ENCODE assay signal across 9 cellular contexts in the genomic region with DNA sequence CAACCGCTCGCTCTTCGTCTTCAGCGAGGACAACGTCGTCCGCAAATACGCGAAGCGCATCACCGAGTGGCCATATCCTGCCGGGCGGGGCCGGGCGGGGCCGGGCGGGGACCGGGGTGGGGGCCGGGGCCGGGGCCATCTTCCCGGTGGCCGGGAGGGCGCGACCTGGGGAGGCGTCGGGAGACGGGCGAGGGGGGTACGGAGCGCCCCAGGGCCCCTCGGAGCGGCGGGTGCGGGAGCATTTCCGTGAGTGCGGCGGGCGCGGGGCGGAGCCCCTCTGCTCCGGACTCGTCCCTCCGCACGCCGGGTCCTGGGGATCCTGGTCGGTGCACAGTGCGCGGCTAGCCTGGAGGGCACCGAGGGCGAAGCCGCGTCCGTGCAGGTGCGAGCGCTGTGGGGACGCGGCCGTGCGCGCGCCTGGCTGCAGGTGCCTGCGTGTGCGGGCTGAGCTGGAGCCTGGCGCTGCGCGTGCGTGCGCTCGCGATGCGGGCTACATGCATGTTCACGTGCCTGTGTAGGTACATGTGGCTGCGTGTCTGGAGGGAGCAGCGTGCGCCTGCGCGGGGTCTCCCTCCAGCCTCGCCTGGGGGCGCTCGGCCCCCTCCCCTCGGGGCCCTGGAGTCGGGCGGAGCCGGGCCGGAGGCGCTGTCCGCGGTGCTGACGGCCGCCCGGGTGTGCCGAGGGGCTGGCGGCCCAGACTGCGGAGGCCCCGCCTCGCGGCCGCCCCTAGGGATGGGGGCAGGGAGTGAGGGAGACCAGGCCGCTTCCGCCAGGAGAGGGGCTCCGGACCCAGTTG. TPM values are rescaled to one million over a fixed set of nuclear protein-coding genes. Genes with fewer than 3 reads are reported as not detected.
DNase-seq lines count a peak whose midpoint lies in the region; ATAC-seq and TF ChIP-seq lines count a peak whose summit lies in the region.
"Had no signal": no experiment of that assay in that cellular context is flagged by ENCODE, and none has a peak within 500 bp of the region (broad histone marks: within the 10 kb centered on the region; RNA-seq: fewer than 3 reads in every experiment).

No MANE protein-coding gene starts in this region.

- DNase-seq in stimulated activated CD4-positive, alpha-beta T cell treated with anti-CD3 and anti-CD28 coated beads, Interleukin-12 subunit alpha, Interleukin-12 subunit beta, amount 100 ng/mL, for 4 hours = peak; percentile 22
- no peak for DNase-seq in stimulated activated CD4-positive, alpha-beta T cell treated with anti-CD3 and anti-CD28 coated beads, Interleukin-4, amount 100 ng/mL, for 24 hours
- DNase-seq in left ventricle myocardium superior = peak; percentile 52
- no peak for DNase-seq in spleen
- no peak for DNase-seq in OCI-M1 (lab: John Stamatoyannopoulos, UW)
- no peak for DNase-seq in hippocampal formation (lab: John Stamatoyannopoulos, UW)
- no peak for DNase-seq in HT-29 (ENCODE audit: low spot score)

- peaks cover 23% of the 10 kb centered on the region for H3K27me3 Mint-ChIP-seq in activated T-helper 17 cell treated with anti-CD3 and anti-CD28 coated beads, Interleukin-2, amount 50 U/mL, for 72 hours

- peaks cover 3% of the 10 kb centered on the region for H3K4me1 Mint-ChIP-seq in activated T-helper 17 cell treated with anti-CD3 and anti-CD28 coated beads, Interleukin-2, amount 50 U/mL, for 72 hours

- peak; percentile 25 for ATAC-seq in activated T-helper 17 cell treated with anti-CD3 and anti-CD28 coated beads, Interleukin-2, amount 50 U/mL, for 72 hours (replicated peaks)
- peak; percentile 83 for ATAC-seq in left ventricle myocardium superior

- peaks cover 0 to 4% (median 0%) of the 10 kb centered on the region in 8 donors for H3K9me3 ChIP-seq in spleen

- no peak for TF ChIP-seq POLR2A in spleen (IDR thresholded peaks at IDR 0.05)

- no peak overlapping the region for H3K27ac Mint-ChIP-seq in activated T-helper 17 cell treated with anti-CD3 and anti-CD28 coated beads, Interleukin-2, amount 50 U/mL, for 72 hours

- H3K36me3 Mint-ChIP-seq in activated T-helper 17 cell treated with anti-CD3 and anti-CD28 coated beads, Interleukin-2, amount 50 U/mL, for 72 hours (ENCODE audit: low read depth) = peaks cover 5% of the 10 kb centered on the region

- no peak overlapping the region for H3K27ac ChIP-seq in spleen
- H3K27ac ChIP-seq: skin epidermis had no signal

- no peak overlapping the region for H3K4me3 Mint-ChIP-seq in activated T-helper 17 cell treated with anti-CD3 and anti-CD28 coated beads, Interleukin-2, amount 50 U/mL, for 72 hours

- whole genome bisulfite sequencing in spleen, 5 donors = 3 to 5% (median 4%) methylated on average over 21 to 101 of the region's 101 CpGs

- peaks cover 0 to 14% (median 8%) of the 10 kb centered on the region in 6 donors for H3K4me1 ChIP-seq in spleen

- intact Hi-C loops in left ventricle myocardium superior (cut with micrococcal nuclease) (no loop called here), spleen (cut with DNase I; ENCODE audit: low total_unique reads) (no loop called here)

- H3K27me3 ChIP-seq in spleen (replicated peaks in 1 of 7) = peaks cover 5 to 77% (median 43%) of the 10 kb centered on the region in 7 donors

- TF ChIP-seq CTCF in spleen (IDR thresholded peaks at IDR 0.05 in 8 of 11, conservative IDR thresholded peaks at IDR 0.05 in 3 of 11) = no peak

- H3K36me3 ChIP-seq in spleen = no peaks in the 10 kb centered on the region

- no peaks in the 10 kb centered on the region for H3K9me3 Mint-ChIP-seq in activated T-helper 17 cell treated with anti-CD3 and anti-CD28 coated beads, Interleukin-2, amount 50 U/mL, for 72 hours

- peak overlapping the region; percentile 21 to 66 (median 38) for H3K4me3 ChIP-seq in spleen

RNA-seq across cellular contexts. Expression of gene CACNA1B, which starts 0.8 kb away (rescaled TPM):
- under 1 TPM in 1 of 2 donors, not detected in 1; 0.16 TPM for total RNA-seq in activated T-helper 17 cell treated with anti-CD3 and anti-CD28 coated beads, Interleukin-2, amount 50 U/mL, for 72 hours
- 0.20 TPM for total RNA-seq in left ventricle myocardium superior
- total RNA-seq in spleen = under 1 TPM in 3 of 7 donors, not detected in 4; 0.06 to 0.09 (median 0.09) TPM
- polyA plus RNA-seq in spleen = under 1 TPM; under 0.01 to 0.03 (median under 0.01) TPM
- not detected in 2 replicates for total RNA-seq in HT-29 (2014; rRNA removed; shearing (Covaris generic))

Comparison
In these comparisons a context has a peak if more than half of its experiments do, and no peak if none do; other contexts are left out.
1. DNase-seq: peak in stimulated activated CD4-positive, alpha-beta T cell treated with anti-CD3 and anti-CD28 coated beads, Interleukin-12 subunit alpha, Interleukin-12 subunit beta, amount 100 ng/mL, for 4 hours (single experiment) and left ventricle myocardium superior (single experiment); none in stimulated activated CD4-positive, alpha-beta T cell treated with anti-CD3 and anti-CD28 coated beads, Interleukin-4, amount 100 ng/mL, for 24 hours (single experiment), spleen (single experiment), OCI-M1 (single experiment), hippocampal formation (0 of 2) and HT-29 (single experiment).